In genomic region chr1:61184035-61184713, GRCh38 we compare ENCODE assay signal across 9 cellular contexts.
DNase-seq lines count a peak whose midpoint lies in the region; ATAC-seq and TF ChIP-seq lines count a peak whose summit lies in the region.
"Had no signal": no experiment of that assay in that cellular context is flagged by ENCODE, and none has a peak within 500 bp of the region (broad histone marks: within the 10 kb centered on the region; RNA-seq: fewer than 3 reads in every experiment).

No MANE protein-coding gene starts in this region.

- TF ChIP-seq CTCF in WTC11 (IDR thresholded peaks at IDR 0.05) (no peak), cardiac muscle cell (IDR thresholded peaks at IDR 0.05; ENCODE audit: low read depth, low read length) (no peak), retinal pigment epithelial cell (conservative IDR thresholded peaks at IDR 0.05; ENCODE audit: low read depth, low read length) (no peak)

- CTCF ChIA-PET in WTC11 (lab: Charles Lee): interaction anchor here (1.1 kb wide), 1 partner anchor 9 kb away, joined by 3 read pairs; no protein-coding TSS in a partner anchor

- no peak overlapping the region for H3K4me3 Mint-ChIP-seq in WTC11
- H3K4me3 Mint-ChIP-seq: memory B cell had no signal

- H3K36me3 Mint-ChIP-seq in WTC11: no peaks in the 10 kb centered on the region
- H3K36me3 Mint-ChIP-seq: memory B cell had no signal

- H3K4me1 ChIP-seq in cardiac muscle cell (ENCODE audit: low read depth): peaks cover 40% of the 10 kb centered on the region

- H3K9me3 ChIP-seq in cardiac muscle cell (ENCODE audit: low read depth): no peaks in the 10 kb centered on the region

- no peaks in the 10 kb centered on the region for H3K9me3 Mint-ChIP-seq in WTC11
- H3K9me3 Mint-ChIP-seq: memory B cell had no signal

- H3K27me3 ChIP-seq in cardiac muscle cell: no peaks in the 10 kb centered on the region

- H3K27ac ChIP-seq in cardiac muscle cell: peak overlapping the region; percentile 57

- no peaks in the 10 kb centered on the region for H3K36me3 ChIP-seq in cardiac muscle cell

- ATAC-seq in WTC11 (no peak), HG02870 (IDR thresholded peaks at IDR 0.05; ENCODE audit: unreplicated experiment) (no peak), GM21528 (IDR thresholded peaks at IDR 0.05; ENCODE audit: low FRiP score, unreplicated experiment) (no peak), GM19023 (IDR thresholded peaks at IDR 0.05; ENCODE audit: unreplicated experiment) (no peak)

- H3K27ac Mint-ChIP-seq in WTC11: peak overlapping the region; percentile 10; the same call in 1 of the 2 replicates
- H3K27ac Mint-ChIP-seq: memory B cell had no signal

- H3K4me1 Mint-ChIP-seq in WTC11: peaks cover 48% of the 10 kb centered on the region
- H3K4me1 Mint-ChIP-seq: memory B cell had no signal

- POLR2A ChIA-PET in WTC11 (lab: Charles Lee): no interaction called here

- no peaks in the 10 kb centered on the region for H3K27me3 Mint-ChIP-seq in WTC11 (ENCODE audit: low read depth)

- H3K4me3 ChIP-seq in cardiac muscle cell (no peak overlapping the region), retinal pigment epithelial cell (ENCODE audit: low read length) (peak overlapping the region; percentile 39)

- DNase-seq in HuH-7 (ENCODE audit: low spot score) (peak; percentile 61), WTC11 (ENCODE audit: low spot score) (no peak), cardiac muscle cell (ENCODE audit: low read depth in 1 of 2, low spot score in 1 of 2) (peak; percentile 45 to 98), retinal pigment epithelial cell (ENCODE audit: low read depth) (peak; percentile 77), GM19240 (ENCODE audit: insufficient read length, low spot score) (no peak)

TF ChIP-seq in WTC11, 78 proteins besides CTCF, POLR2A, EP300 and RAD21:
- TF ChIP-seq ZNF532 (CRISPR knock-in tag; IDR thresholded peaks at IDR 0.05; ENCODE audit: borderline replicate concordance): no peak
- no peak for TF ChIP-seq ZNF232 (CRISPR knock-in tag; IDR thresholded peaks at IDR 0.05)
- peak; percentile 51 for TF ChIP-seq NFYB (CRISPR knock-in tag; conservative IDR thresholded peaks at IDR 0.05; ENCODE audit: low read depth)
- TF ChIP-seq FOXP1 (CRISPR knock-in tag; IDR thresholded peaks at IDR 0.05; ENCODE audit: borderline replicate concordance): no peak
- TF ChIP-seq USF2 (CRISPR knock-in tag; IDR thresholded peaks at IDR 0.05): peak; percentile 59
- TF ChIP-seq CDX4 (CRISPR knock-in tag; IDR thresholded peaks at IDR 0.05; ENCODE audit: borderline replicate concordance): no peak
TF ChIP-seq in WTC11: peak in this region for 2.

Comparison
In these comparisons a context has a peak if more than half of its experiments do, and no peak if none do; other contexts are left out.
1. DNase-seq: peak in HuH-7 (single experiment), cardiac muscle cell (2 of 2) and retinal pigment epithelial cell (single experiment); none in WTC11 (single experiment) and GM19240 (single experiment).